ENCODE assay signal across 15 cellular contexts in genomic region chr1:117665523-117666274, GRCh38. TPM values are rescaled to one million over a fixed set of nuclear protein-coding genes. Genes with fewer than 3 reads are reported as not detected.
DNase-seq lines count a peak whose midpoint lies in the region; ATAC-seq and TF ChIP-seq lines count a peak whose summit lies in the region.
"Had no signal": no experiment of that assay in that cellular context is flagged by ENCODE, and none has a peak within 500 bp of the region (broad histone marks: within the 10 kb centered on the region; RNA-seq: fewer than 3 reads in every experiment).

No MANE protein-coding gene starts in this region.

- H2AFZ ChIP-seq in IMR-90 (replicated peaks; ENCODE audit: low read length, poor library complexity) = no peak overlapping the region

- 100% methylated on average over 2 of the region's 5 CpGs; no CpG with 5 or more reads in 1 of the 2 experiments for WGBS in IMR-90 (ENCODE audit: extremely low coverage in 2 of 2, insufficient read length in 1 of 2), 2 experiments

- H3K36me3 ChIP-seq in IMR-90 (ENCODE audit: control insufficient read depth, insufficient read depth, low read length) = no peaks in the 10 kb centered on the region
- H3K36me3 ChIP-seq: heart right ventricle, thyroid gland had no signal

- no peak overlapping the region for H3K4ac ChIP-seq in IMR-90 (ENCODE audit: low read depth, low read length)

- in situ Hi-C loops in IMR-90 (cut with MboI; ENCODE audit: low sequenced_read_pairs) = no loop called here

- ATAC-seq in GM18502 (IDR thresholded peaks at IDR 0.05; ENCODE audit: poor library complexity, unreplicated experiment) = peak; percentile 26
- no peak for ATAC-seq in IMR-90 (ENCODE audit: low read depth)
- no peak for ATAC-seq in naive B cell (ENCODE audit: low read depth in 2 of 2)
- no peak for ATAC-seq in HG02981 (IDR thresholded peaks at IDR 0.05; ENCODE audit: unreplicated experiment)
- ATAC-seq: heart right ventricle, SK-N-SH treated with all-trans-retinoic acid at 6 μM for 48 hours had no signal

- no peak overlapping the region for H3K23ac ChIP-seq in IMR-90 (ENCODE audit: low read depth, low read length)

- BruUV-seq in IMR-90 (replicated peaks; lab: Mats Ljungman, UMichigan) = no TSS peak

- H4K20me1 ChIP-seq in IMR-90 (ENCODE audit: insufficient read depth, low read length) = no peaks in the 10 kb centered on the region

- no peak overlapping the region for H2AK5ac ChIP-seq in IMR-90 (ENCODE audit: low read depth, low read length)

- peak overlapping the region; percentile 33 for H3K27ac Mint-ChIP-seq in activated CD4-positive, alpha-beta memory T cell treated with anti-CD3 and anti-CD28 coated beads, Interleukin-2, amount 10 ng/mL, durations not matched to agents 7 days and 5 days
- H3K27ac Mint-ChIP-seq in naive B cell = peak overlapping the region; percentile 99 to 100 (median 99)
- H3K27ac Mint-ChIP-seq: brain had no signal

- no peak overlapping the region for H2BK20ac ChIP-seq in IMR-90 (ENCODE audit: low read depth, low read length)

- TF ChIP-seq RAD21 in IMR-90 (IDR thresholded peaks at IDR 0.05; ENCODE audit: low read length) = no peak

- no peak overlapping the region for H3K4me2 ChIP-seq in IMR-90 (ENCODE audit: low read depth, low read length)

- no peak overlapping the region for H2BK5ac ChIP-seq in IMR-90 (ENCODE audit: low read depth, low read length, poor library complexity, severe bottlenecking)

- no peak for TF ChIP-seq CTCF in IMR-90 (conservative IDR thresholded peaks at IDR 0.05; ENCODE audit: low read depth, low read length)

- no peaks in the 10 kb centered on the region for H3K27me3 Mint-ChIP-seq in activated CD4-positive, alpha-beta memory T cell treated with anti-CD3 and anti-CD28 coated beads, Interleukin-2, amount 10 ng/mL, durations not matched to agents 7 days and 5 days
- H3K27me3 Mint-ChIP-seq in naive B cell = no peaks in the 10 kb centered on the region

- H2AK9ac ChIP-seq in IMR-90 (replicated peaks; ENCODE audit: low read depth, low read length, poor library complexity) = no peak overlapping the region

- H2BK15ac ChIP-seq in IMR-90 (ENCODE audit: low read depth, low read length) = no peak overlapping the region

- intact Hi-C loops in IMR-90 (cut with micrococcal nuclease) = no loop called here

- no peaks in the 10 kb centered on the region for H3K27me3 ChIP-seq in IMR-90 (ENCODE audit: control insufficient read depth, insufficient read depth, low read length)
- H3K27me3 ChIP-seq: dorsolateral prefrontal cortex, heart right ventricle, thyroid gland had no signal

- no peaks in the 10 kb centered on the region for H3K9me1 ChIP-seq in IMR-90 (ENCODE audit: insufficient read depth, low read length)

- POLR2A ChIA-PET in IMR-90 (lab: Charles Lee; ENCODE audit: unreplicated experiment) = no interaction called here
- POLR2A ChIA-PET in activated CD4-positive, alpha-beta memory T cell treated with anti-CD3 and anti-CD28 coated beads, Interleukin-2, amount 10 ng/mL, durations not matched to agents 7 days and 5 days (lab: Charles Lee) = interaction anchor here (0.7 to 21.3 kb wide), 7 partner anchors 8 to 131 kb away, joined by 3 to 512 read pairs (median 4); partner anchors contain the start of gene TENT5C

- no peak overlapping the region for H4K91ac ChIP-seq in IMR-90 (ENCODE audit: insufficient read depth, low read depth, low read length)

- H3K79me1 ChIP-seq in IMR-90 (ENCODE audit: low read depth in 1 of 2, low read length in 2 of 2) = no peaks in the 10 kb centered on the region

- H3K4me3 ChIP-seq in IMR-90 (ENCODE audit: insufficient read depth, low read depth, low read length) = no peak overlapping the region
- H3K4me3 ChIP-seq: dorsolateral prefrontal cortex, heart right ventricle, thyroid gland had no signal

- H3K14ac ChIP-seq in IMR-90 (replicated peaks; ENCODE audit: low read depth, low read length) = no peak overlapping the region

- H3K18ac ChIP-seq in IMR-90 (ENCODE audit: low read depth, low read length) = no peak overlapping the region

- no peaks in the 10 kb centered on the region for H3K9me3 ChIP-seq in IMR-90 (ENCODE audit: control insufficient read depth, insufficient read depth, low read length)
- H3K9me3 ChIP-seq: thyroid gland had no signal

- H3K4me1 Mint-ChIP-seq in activated CD4-positive, alpha-beta memory T cell treated with anti-CD3 and anti-CD28 coated beads, Interleukin-2, amount 10 ng/mL, durations not matched to agents 7 days and 5 days = peaks cover 68% of the 10 kb centered on the region
- H3K4me1 Mint-ChIP-seq in naive B cell = peaks cover 67 to 92% (median 83%) of the 10 kb centered on the region in 3 donors
- H3K4me1 Mint-ChIP-seq: brain had no signal

- no peaks in the 10 kb centered on the region for H3K4me1 ChIP-seq in IMR-90 (ENCODE audit: control insufficient read depth, insufficient read depth, low read length)

- CTCF ChIA-PET in IMR-90 (lab: Yijun Ruan, JAX) = no interaction called here
- CTCF ChIA-PET in activated CD4-positive, alpha-beta memory T cell treated with anti-CD3 and anti-CD28 coated beads, Interleukin-2, amount 10 ng/mL, durations not matched to agents 7 days and 5 days (lab: Charles Lee) = interaction anchor here (1.1 to 8.3 kb wide), 3 partner anchors 9 to 131 kb away, joined by 6 to 49 read pairs (median 11); no protein-coding TSS in a partner anchor

- no peak overlapping the region for H3K9ac ChIP-seq in IMR-90 (ENCODE audit: low read depth, low read length)

- H3K36me3 Mint-ChIP-seq in activated CD4-positive, alpha-beta memory T cell treated with anti-CD3 and anti-CD28 coated beads, Interleukin-2, amount 10 ng/mL, durations not matched to agents 7 days and 5 days (ENCODE audit: low read depth) = peaks cover 31% of the 10 kb centered on the region
- H3K36me3 Mint-ChIP-seq in naive B cell = no peaks in the 10 kb centered on the region
- H3K36me3 Mint-ChIP-seq: brain had no signal

- no peak overlapping the region for H3K56ac ChIP-seq in IMR-90 (ENCODE audit: extremely low read depth, insufficient read depth, low read length)

- no peak overlapping the region for H3K4me3 Mint-ChIP-seq in activated CD4-positive, alpha-beta memory T cell treated with anti-CD3 and anti-CD28 coated beads, Interleukin-2, amount 10 ng/mL, durations not matched to agents 7 days and 5 days
- H3K4me3 Mint-ChIP-seq in naive B cell = peak overlapping the region; percentile 43 to 89 (median 60)
- H3K4me3 Mint-ChIP-seq: brain had no signal

- TF ChIP-seq POLR2A in IMR-90 (IDR thresholded peaks at IDR 0.05; ENCODE audit: low read depth, low read length) = no peak

- dilution Hi-C loops in IMR-90 (cut with HindIII; ENCODE audit: low sequenced_read_pairs, unreplicated experiment) = no loop called here

- DNase-seq in IMR-90 (no peak), naive B cell (no peak), middle frontal gyrus (ENCODE audit: extremely low spot score, low spot score) (no peak), EL (no peak)
- no peak for DNase-seq in activated CD4-positive, alpha-beta memory T cell treated with anti-CD3 and anti-CD28 coated beads, Interleukin-2, amount 10 ng/mL, durations not matched to agents 7 days and 5 days
- DNase-seq: dorsolateral prefrontal cortex, heart right ventricle, kidney glomerular epithelial cell, NCI-H1105 treated with DMSO at 0.1 percent for 48 hours had no signal

- peaks cover 17% of the 10 kb centered on the region for H3K9me3 Mint-ChIP-seq in activated CD4-positive, alpha-beta memory T cell treated with anti-CD3 and anti-CD28 coated beads, Interleukin-2, amount 10 ng/mL, durations not matched to agents 7 days and 5 days
- H3K9me3 Mint-ChIP-seq in naive B cell = peaks cover 0 to 9% (median 1%) of the 10 kb centered on the region in 7 donors

- no peak overlapping the region for H3K27ac ChIP-seq in IMR-90 (ENCODE audit: insufficient read depth, low read length)
- H3K27ac ChIP-seq: C4-2B, dorsolateral prefrontal cortex, thyroid gland had no signal

- no peak overlapping the region for H4K5ac ChIP-seq in IMR-90 (ENCODE audit: low read depth, low read length)

- no peak overlapping the region for H2BK120ac ChIP-seq in IMR-90 (ENCODE audit: low read depth, low read length)

- no peak overlapping the region for H4K8ac ChIP-seq in IMR-90 (ENCODE audit: low read depth in 2 of 2, low read length in 2 of 2)

TF ChIP-seq in IMR-90, 13 proteins besides CTCF, POLR2A, EP300 and RAD21:
- peak; percentile 69; the same call in 1 of the 2 replicates for TF ChIP-seq CEBPB (IDR thresholded peaks at IDR 0.05; ENCODE audit: low read depth, low read length)
- TF ChIP-seq, protein P1, sequence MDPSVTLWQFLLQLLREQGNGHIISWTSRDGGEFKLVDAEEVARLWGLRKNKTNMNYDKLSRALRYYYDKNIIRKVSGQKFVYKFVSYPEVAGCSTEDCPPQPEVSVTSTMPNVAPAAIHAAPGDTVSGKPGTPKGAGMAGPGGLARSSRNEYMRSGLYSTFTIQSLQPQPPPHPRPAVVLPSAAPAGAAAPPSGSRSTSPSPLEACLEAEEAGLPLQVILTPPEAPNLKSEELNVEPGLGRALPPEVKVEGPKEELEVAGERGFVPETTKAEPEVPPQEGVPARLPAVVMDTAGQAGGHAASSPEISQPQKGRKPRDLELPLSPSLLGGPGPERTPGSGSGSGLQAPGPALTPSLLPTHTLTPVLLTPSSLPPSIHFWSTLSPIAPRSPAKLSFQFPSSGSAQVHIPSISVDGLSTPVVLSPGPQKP (IDR thresholded peaks at IDR 0.05; ENCODE audit: borderline replicate concordance, low read depth, low read length) = no peak

RNA-seq across cellular contexts. Expression of gene TENT5C, which starts 59.9 kb away (rescaled TPM):
- total RNA-seq in IMR-90 (2012; rRNA removed) = 4.1 and 5.3 TPM in 2 replicates
- polyA plus RNA-seq in IMR-90 (2012; rRNA removed) (1.2 and 1.5 TPM in 2 replicates), naive B cell (ENCODE audit: low read depth in 6 of 6) (10 to 100 TPM; 55.9 to 92.4 (median 65.2) TPM)
- 0.53 and 0.84 TPM in 2 replicates for polyA plus RNA-seq in IMR-90 (2012; cell fraction: cytosol; rRNA removed)
- 0.44 and 1.0 TPM in 2 replicates for polyA plus RNA-seq in IMR-90 (2012; cell fraction: nucleus; rRNA removed; ENCODE audit: low replicate concordance)
- total RNA-seq in activated CD4-positive, alpha-beta memory T cell treated with anti-CD3 and anti-CD28 coated beads, Interleukin-2, amount 10 ng/mL, durations not matched to agents 7 days and 5 days = 10 to 100 TPM; 64.5 to 66.1 TPM

Comparison
In these comparisons a context has a peak if more than half of its experiments do, and no peak if none do; other contexts are left out.
1. RNA of gene TENT5C, which starts 59.9 kb away (total RNA-seq): 64.5 to 66.1 TPM in activated CD4-positive, alpha-beta memory T cell treated with anti-CD3 and anti-CD28 coated beads, Interleukin-2, amount 10 ng/mL, durations not matched to agents 7 days and 5 days; 4.1 to 5.3 TPM in IMR-90; every median in the first group is over 10 times any median in the second.